Comparison of ENCODE assay signal across 1 cellular context in genomic region chr11:72782081-72782920, GRCh38.
TF ChIP-seq lines count a peak whose summit lies in the region.

No MANE protein-coding gene starts in this region.

TF ChIP-seq in H1, 55 proteins besides CTCF, POLR2A, EP300 and RAD21 (continued from another document):
- TF ChIP-seq POLR2AphosphoS5 (IDR thresholded peaks at IDR 0.05; ENCODE audit: low read depth, low read length) (no peak), SIRT6 (IDR thresholded peaks at IDR 0.05; ENCODE audit: low read length) (no peak), KDM4A (IDR thresholded peaks at IDR 0.05; ENCODE audit: low read depth, low read length, severe bottlenecking) (peak; percentile 45), TBP (IDR thresholded peaks at IDR 0.05; ENCODE audit: low read depth, low read length) (no peak), E2F6 (IDR thresholded peaks at IDR 0.05) (no peak), TCF12 (IDR thresholded peaks at IDR 0.05; ENCODE audit: low read depth, low read length) (no peak), FOSL1 (IDR thresholded peaks at IDR 0.05; ENCODE audit: insufficient read depth, low read depth, low read length) (peak; percentile 97), JUND (IDR thresholded peaks at IDR 0.05; ENCODE audit: low read length) (no peak), SP2 (IDR thresholded peaks at IDR 0.05; ENCODE audit: low read length) (no peak), CTBP2 (IDR thresholded peaks at IDR 0.05; ENCODE audit: borderline replicate concordance, insufficient read depth, insufficient read length, low read length) (no peak), KDM1A (IDR thresholded peaks at IDR 0.05; ENCODE audit: borderline replicate concordance, low read length) (peak; percentile 88; the same call in 1 of the 2 replicates), RBBP5 (IDR thresholded peaks at IDR 0.05; ENCODE audit: borderline replicate concordance, low read depth, low read length) (no peak), TAF7 (optimal IDR thresholded peaks at IDR 0.05; ENCODE audit: borderline replicate concordance, low read depth, low read length) (no peak), POU5F1 (IDR thresholded peaks at IDR 0.05; ENCODE audit: low read depth, low read length) (no peak), SP4 (IDR thresholded peaks at IDR 0.05; ENCODE audit: low read length) (no peak), EGR1 (IDR thresholded peaks at IDR 0.05; ENCODE audit: borderline replicate concordance, low read depth, low read length) (peak; percentile 66), SRF (IDR thresholded peaks at IDR 0.05; ENCODE audit: low read depth, low read length) (no peak)
TF ChIP-seq in H1: peak in this region for 4.
